ENCODE assay signal across 15 cellular contexts in the genomic region with DNA sequence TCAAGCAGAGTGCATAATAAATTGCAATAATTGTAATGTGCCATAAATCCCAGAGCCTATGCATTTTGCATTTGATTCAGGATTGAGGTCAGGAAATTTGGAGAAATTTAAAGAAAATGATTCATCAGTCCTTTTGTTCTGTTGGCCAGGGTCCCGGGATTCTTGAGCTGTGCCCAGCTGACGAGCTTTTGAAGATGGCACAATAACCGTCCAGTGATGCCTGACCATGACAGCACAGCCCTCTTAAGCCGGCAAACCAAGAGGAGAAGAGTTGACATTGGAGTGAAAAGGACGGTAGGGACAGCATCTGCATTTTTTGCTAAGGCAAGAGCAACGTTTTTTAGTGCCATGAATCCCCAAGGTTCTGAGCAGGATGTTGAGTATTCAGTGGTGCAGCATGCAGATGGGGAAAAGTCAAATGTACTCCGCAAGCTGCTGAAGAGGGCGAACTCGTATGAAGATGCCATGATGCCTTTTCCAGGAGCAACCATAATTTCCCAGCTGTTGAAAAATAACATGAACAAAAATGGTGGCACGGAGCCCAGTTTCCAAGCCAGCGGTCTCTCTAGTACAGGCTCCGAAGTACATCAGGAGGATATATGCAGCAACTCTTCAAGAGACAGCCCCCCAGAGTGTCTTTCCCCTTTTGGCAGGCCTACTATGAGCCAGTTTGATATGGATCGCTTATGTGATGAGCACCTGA. TPM values are rescaled to one million over a fixed set of nuclear protein-coding genes. Genes with fewer than 3 reads are reported as not detected.
DNase-seq lines count a peak whose midpoint lies in the region; ATAC-seq and TF ChIP-seq lines count a peak whose summit lies in the region.
"Had no signal": no experiment of that assay in that cellular context is flagged by ENCODE, and none has a peak within 500 bp of the region (broad histone marks: within the 10 kb centered on the region; RNA-seq: fewer than 3 reads in every experiment).

No MANE protein-coding gene starts in this region.

- H3K9me3 ChIP-seq in right lobe of liver (no peaks in the 10 kb centered on the region), thyroid gland (no peaks in the 10 kb centered on the region), colonic mucosa (no peaks in the 10 kb centered on the region)

- TF ChIP-seq CTCF in right lobe of liver (IDR thresholded peaks at IDR 0.05) (no peak), thyroid gland (IDR thresholded peaks at IDR 0.05) (no peak), colonic mucosa (IDR thresholded peaks at IDR 0.05) (no peak)

- TF ChIP-seq POLR2A in right lobe of liver (IDR thresholded peaks at IDR 0.05) (peak; percentile 8), thyroid gland (IDR thresholded peaks at IDR 0.05) (no peak)

- H3K4me3 ChIP-seq in right lobe of liver (no peak overlapping the region), thyroid gland (replicated peaks in 1 of 3) (no peak overlapping the region), colonic mucosa (no peak overlapping the region)
- H3K4me3 ChIP-seq: BLaER1 treated with 17β-estradiol and CSF1 and Interleukin-3, amounts not matched to agents 10 nM and 100 nM; GM12878 had no signal

- 76% methylated on average over 11 of the region's 13 CpGs for WGBS in right lobe of liver (ENCODE audit: insufficient coverage, low coverage, low lambda C conversion rate, missing lambda C conversion rate)
- WGBS in thyroid gland, 2 donors = 52 to 60% methylated on average over 13 of the region's 13 CpGs

- peak; percentile 31 for DNase-seq in NCI-H2029 treated with DMSO at 0.1 percent for 48 hours (lab: John Stamatoyannopoulos, UW)
- DNase-seq in dermis blood vessel endothelial cell = peak; percentile 55
- no peak for DNase-seq in right lobe of liver
- peak; percentile 52 to 61 for DNase-seq in thyroid gland
- no peak for DNase-seq in colonic mucosa
- DNase-seq: activated naive CD4-positive, alpha-beta T cell treated with anti-CD3 and anti-CD28 coated beads for 36 hours; cerebellar nuclear complex; erythroblast; mammary epithelial cell; NCI-H1436; NCI-H526 had no signal

- H3K27me3 ChIP-seq in right lobe of liver = no peaks in the 10 kb centered on the region
- no peaks in the 10 kb centered on the region for H3K27me3 ChIP-seq in thyroid gland
- no peaks in the 10 kb centered on the region for H3K27me3 ChIP-seq in colonic mucosa
- H3K27me3 ChIP-seq: BLaER1 treated with 17β-estradiol and CSF1 and Interleukin-3, amounts not matched to agents 10 nM and 100 nM had no signal

- H3K36me3 ChIP-seq in right lobe of liver (peaks cover 0 to 32% (median 15%) of the 10 kb centered on the region in 4 donors), thyroid gland (peaks cover 0 to 7% of the 10 kb centered on the region in 2 donors), colonic mucosa (no peaks in the 10 kb centered on the region)

- H3K9ac ChIP-seq in colonic mucosa (ENCODE audit: low read depth in 2 of 2, low read length in 2 of 2) = no peak overlapping the region
- H3K9ac ChIP-seq: BLaER1 treated with 17β-estradiol and CSF1 and Interleukin-3, amounts not matched to agents 10 nM and 100 nM had no signal

- peaks cover 0 to 59% (median 6%) of the 10 kb centered on the region in 4 donors for H3K4me1 ChIP-seq in right lobe of liver
- peaks cover 9 to 12% of the 10 kb centered on the region in 2 donors for H3K4me1 ChIP-seq in thyroid gland
- no peaks in the 10 kb centered on the region for H3K4me1 ChIP-seq in colonic mucosa

- intact Hi-C loops in right lobe of liver (cut with DNase I) = no loop called here
- intact Hi-C loops in thyroid gland (cut with DNase I) = no loop called here
- intact Hi-C loops in colonic mucosa (cut with DNase I) = no loop called here

- ATAC-seq in right lobe of liver (peak; percentile 3 to 34 (median 20)), HG02610 (IDR thresholded peaks at IDR 0.05; ENCODE audit: unreplicated experiment) (no peak), GM21737 (IDR thresholded peaks at IDR 0.05; ENCODE audit: unreplicated experiment) (no peak)
- ATAC-seq: GM12878 had no signal

- no peak overlapping the region for H3K27ac ChIP-seq in right lobe of liver
- H3K27ac ChIP-seq in thyroid gland = peak overlapping the region in 2 of 3 donors; percentile 16 to 43
- H3K27ac ChIP-seq in colonic mucosa = no peak overlapping the region
- H3K27ac ChIP-seq: BLaER1 treated with 17β-estradiol and CSF1 and Interleukin-3, amounts not matched to agents 10 nM and 100 nM had no signal

RNA-seq across cellular contexts. Expression of a gene that starts 8.7 kb away (rescaled TPM):
- 45.8 and 114 TPM in 2 replicates for total RNA-seq in dermis blood vessel endothelial cell
- total RNA-seq in right lobe of liver = 100 to 1,000 TPM in 4 of 6 experiments, 10 to 100 TPM in 2; 79.6 to 186 (median 164) TPM
- total RNA-seq in thyroid gland = 10 to 100 TPM; 34.6 to 51.3 (median 38.4) TPM
- 10 to 100 TPM; 11.6 to 14.7 TPM for total RNA-seq in colonic mucosa

Comparison
In these comparisons a context has a peak if more than half of its experiments do, and no peak if none do; other contexts are left out.
1. DNase-seq: peak in NCI-H2029 treated with DMSO at 0.1 percent for 48 hours (single experiment), dermis blood vessel endothelial cell (single experiment) and thyroid gland (2 of 2); none in right lobe of liver (0 of 3) and colonic mucosa (single experiment).
2. ATAC-seq: peak in right lobe of liver (4 of 4); none in HG02610 (single experiment) and GM21737 (single experiment).
3. H3K27ac ChIP-seq: peak in thyroid gland (2 of 3); none in right lobe of liver (0 of 3) and colonic mucosa (single experiment).